In genomic region chr7:69782917-69783684, GRCh38 we compare ENCODE assay signal across 9 cellular contexts.
DNase-seq lines count a peak whose midpoint lies in the region; ATAC-seq, FAIRE-seq and TF ChIP-seq lines count a peak whose summit lies in the region.
"Had no signal": no experiment of that assay in that cellular context is flagged by ENCODE, and none has a peak within 500 bp of the region (broad histone marks: within the 10 kb centered on the region; RNA-seq: fewer than 3 reads in every experiment).

No MANE protein-coding gene starts in this region.

- H3K27me3 ChIP-seq in GM12878 (replicated peaks in 1 of 2; ENCODE audit: control insufficient read depth in 2 of 2, insufficient read depth in 2 of 2, low read length in 1 of 2) (no peaks in the 10 kb centered on the region), hepatocyte (no peaks in the 10 kb centered on the region)

- H3K36me3 ChIP-seq in GM12878 (ENCODE audit: control insufficient read depth in 2 of 2, insufficient read depth in 2 of 2, low read length in 1 of 2) (no peaks in the 10 kb centered on the region), hepatocyte (replicated peaks; ENCODE audit: insufficient read depth, low read depth) (no peaks in the 10 kb centered on the region)

- RAD21 ChIA-PET in GM12878 (lab: Charles Lee; ENCODE audit: unreplicated experiment): no interaction called here

- FAIRE-seq in GM12878 (lab: Jason Lieb, UNC): no peak
- FAIRE-seq: bronchial epithelial cell had no signal

- ATAC-seq in GM12878 (no peak), HG02938 (IDR thresholded peaks at IDR 0.05; ENCODE audit: unreplicated experiment) (no peak), HG02852 (IDR thresholded peaks at IDR 0.05; ENCODE audit: unreplicated experiment) (no peak)

- SMC1A ChIA-PET in GM12878 (lab: Charles Lee; ENCODE audit: uncharacterized antibody, unreplicated experiment): interaction anchor here (1.3 kb wide), 1 partner anchor 16 kb away, joined by 3 read pairs; no protein-coding TSS in a partner anchor

- H2AFZ ChIP-seq in GM12878 (ENCODE audit: control insufficient read depth, low read depth, low read length) (no peak overlapping the region), hepatocyte (no peak overlapping the region)

- TF ChIP-seq RAD21 in GM12878 (IDR thresholded peaks at IDR 0.05; ENCODE audit: insufficient read depth, low read depth, low read length): 0 out of 2 replicates have a peak, but pooled peaks have one; percentile 4

- H4K20me1 ChIP-seq in GM12878 (ENCODE audit: control insufficient read depth, insufficient read depth): no peaks in the 10 kb centered on the region
- H4K20me1 ChIP-seq in hepatocyte (ENCODE audit: insufficient read depth, poor library complexity, severe bottlenecking): peaks cover 16% of the 10 kb centered on the region

- H3K4me1 ChIP-seq in GM12878 (ENCODE audit: control insufficient read depth, insufficient read depth, low read length): peaks cover 14% of the 10 kb centered on the region
- peaks cover 7% of the 10 kb centered on the region for H3K4me1 ChIP-seq in hepatocyte (ENCODE audit: insufficient read depth)

- 69% methylated on average over 7 of the region's 7 CpGs for WGBS in GM12878 (ENCODE audit: insufficient coverage, insufficient replicate concordance, low lambda C conversion rate, missing lambda C conversion rate)
- 65% methylated on average over 7 of the region's 7 CpGs for whole genome bisulfite sequencing in hepatocyte (ENCODE audit: low lambda C conversion rate, missing lambda C conversion rate)

- H3K9me2 ChIP-seq in hepatocyte (replicated peaks; ENCODE audit: insufficient read depth): no peaks in the 10 kb centered on the region

- TF ChIP-seq CTCF in GM12878 (IDR thresholded peaks at IDR 0.05 in 2 of 3, conservative IDR thresholded peaks at IDR 0.05 in 1 of 3; ENCODE audit: control insufficient read depth in 2 of 3, extremely low read depth in 1 of 3, insufficient read depth in 1 of 3, low read depth in 3 of 3, low read length in 3 of 3): no peak
- TF ChIP-seq CTCF in hepatocyte (IDR thresholded peaks at IDR 0.05; ENCODE audit: poor library complexity): no peak

- CTCF ChIA-PET in GM12878 (lab: Yijun Ruan, JAX): interaction anchor here (0.7 to 1.5 kb wide), 4 partner anchors 10 to 28 kb away, joined by 3 to 5 read pairs (median 4); no protein-coding TSS in a partner anchor

- TF ChIP-seq POLR2A in GM12878 (IDR thresholded peaks at IDR 0.05; ENCODE audit: low read depth, low read length): no peak

- no peak overlapping the region for H3K4me2 ChIP-seq in GM12878 (ENCODE audit: control insufficient read depth, insufficient read depth)
- no peak overlapping the region for H3K4me2 ChIP-seq in hepatocyte

- H3K9ac ChIP-seq in GM12878 (ENCODE audit: control insufficient read depth, insufficient read depth, low read length): no peak overlapping the region

- TF ChIP-seq EP300 in GM12878 (IDR thresholded peaks at IDR 0.05; ENCODE audit: borderline replicate concordance in 1 of 2, control insufficient read depth in 1 of 2, low read depth in 2 of 2, low read length in 2 of 2): no peak

- intact Hi-C loops in GM12878 (cut with micrococcal nuclease; ENCODE audit: unreplicated experiment): no loop called here

- BruUV-seq in GM12878 (replicated peaks; lab: Mats Ljungman, UMichigan): no TSS peak

- H3K4me3 ChIP-seq in GM12878: no peak overlapping the region
- H3K4me3 ChIP-seq in hepatocyte: no peak overlapping the region

- DNase-seq in NCI-H187 treated with DMSO at 0.1 percent for 48 hours (lab: John Stamatoyannopoulos, UW): peak; percentile 89
- DNase-seq in GM12878 (ENCODE audit: low read depth, low spot score): no peak
- DNase-seq in hepatocyte (ENCODE audit: low spot score): peak; percentile 41
- peak; percentile 67 for DNase-seq in superior temporal gyrus (ENCODE audit: extremely low spot score)
- no peak for DNase-seq in activated naive CD4-positive, alpha-beta T cell treated with anti-CD3 and anti-CD28 coated beads, Interleukin-2, amount 50 U/mL, for 16 hours
- DNase-seq: T-helper 1 cell had no signal

- H3K79me2 ChIP-seq in GM12878 (ENCODE audit: control insufficient read depth, insufficient read depth, low read length): peaks cover 5% of the 10 kb centered on the region
- peaks cover 41% of the 10 kb centered on the region for H3K79me2 ChIP-seq in hepatocyte

- no peaks in the 10 kb centered on the region; the same call in 2 of the 3 replicates for H3K9me3 ChIP-seq in GM12878 (replicated peaks; ENCODE audit: control insufficient read depth, insufficient read depth, low read length)
- H3K9me3 ChIP-seq in hepatocyte (ENCODE audit: low read depth): no peaks in the 10 kb centered on the region

- in situ Hi-C loops in GM12878 (cut with MboI): no loop called here

- H3K27ac ChIP-seq in GM12878 (ENCODE audit: control insufficient read depth, insufficient read depth) (no peak overlapping the region), hepatocyte (no peak overlapping the region)

- POLR2A ChIA-PET in GM12878 (lab: Charles Lee): interaction anchor here (0.7 kb wide), 1 partner anchor 85 kb away, joined by 4 read pairs; no protein-coding TSS in a partner anchor

TF ChIP-seq in GM12878, 131 proteins besides CTCF, POLR2A, EP300 and RAD21 (continues in another document):
- no peak for TF ChIP-seq ZNF207 (IDR thresholded peaks at IDR 0.05; ENCODE audit: borderline replicate concordance)
- TF ChIP-seq STAT3 (IDR thresholded peaks at IDR 0.05; ENCODE audit: low read depth, low read length): no peak
- TF ChIP-seq ZSCAN29 (IDR thresholded peaks at IDR 0.05): no peak
- TF ChIP-seq, protein P1, sequence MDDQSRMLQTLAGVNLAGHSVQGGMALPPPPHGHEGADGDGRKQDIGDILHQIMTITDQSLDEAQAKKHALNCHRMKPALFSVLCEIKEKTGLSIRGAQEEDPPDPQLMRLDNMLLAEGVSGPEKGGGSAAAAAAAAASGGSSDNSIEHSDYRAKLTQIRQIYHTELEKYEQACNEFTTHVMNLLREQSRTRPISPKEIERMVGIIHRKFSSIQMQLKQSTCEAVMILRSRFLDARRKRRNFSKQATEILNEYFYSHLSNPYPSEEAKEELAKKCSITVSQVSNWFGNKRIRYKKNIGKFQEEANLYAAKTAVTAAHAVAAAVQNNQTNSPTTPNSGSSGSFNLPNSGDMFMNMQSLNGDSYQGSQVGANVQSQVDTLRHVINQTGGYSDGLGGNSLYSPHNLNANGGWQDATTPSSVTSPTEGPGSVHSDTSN (IDR thresholded peaks at IDR 0.05; ENCODE audit: insufficient replicate concordance, low read depth, low read length): no peak
- TF ChIP-seq KAT2A (conservative IDR thresholded peaks at IDR 0.05; ENCODE audit: control insufficient read depth, low read depth, low read length): no peak
- no peak for TF ChIP-seq HDGF (IDR thresholded peaks at IDR 0.05)
- no peak for TF ChIP-seq NKRF (conservative IDR thresholded peaks at IDR 0.05)
- TF ChIP-seq RUNX3 (IDR thresholded peaks at IDR 0.05; ENCODE audit: low read length): no peak
- no peak for TF ChIP-seq TARDBP (IDR thresholded peaks at IDR 0.05; ENCODE audit: borderline replicate concordance)
- no peak for TF ChIP-seq TCF12 (IDR thresholded peaks at IDR 0.05; ENCODE audit: low read depth, low read length)
- no peak for TF ChIP-seq JUND (IDR thresholded peaks at IDR 0.05; ENCODE audit: low read depth, low read length)
- no peak for TF ChIP-seq ZBTB40 (IDR thresholded peaks at IDR 0.05; ENCODE audit: borderline replicate concordance)
- TF ChIP-seq NFIC (IDR thresholded peaks at IDR 0.05; ENCODE audit: low read depth, low read length): no peak
- TF ChIP-seq SPI1 (IDR thresholded peaks at IDR 0.05; ENCODE audit: borderline replicate concordance, insufficient read depth, low read depth, low read length): no peak

Comparison
In these comparisons a context has a peak if more than half of its experiments do, and no peak if none do; other contexts are left out.
1. DNase-seq: peak in NCI-H187 treated with DMSO at 0.1 percent for 48 hours (single experiment), hepatocyte (single experiment) and superior temporal gyrus (single experiment); none in GM12878 (single experiment) and activated naive CD4-positive, alpha-beta T cell treated with anti-CD3 and anti-CD28 coated beads, Interleukin-2, amount 50 U/mL, for 16 hours (single experiment).